In genomic region chr21:27406297-27407009, GRCh38 we compare ENCODE assay signal across 23 cellular contexts.
DNase-seq lines count a peak whose midpoint lies in the region; ATAC-seq, FAIRE-seq and TF ChIP-seq lines count a peak whose summit lies in the region.
"Had no signal": no experiment of that assay in that cellular context is flagged by ENCODE, and none has a peak within 500 bp of the region (broad histone marks: within the 10 kb centered on the region; RNA-seq: fewer than 3 reads in every experiment).

No MANE protein-coding gene starts in this region.

- H3K4me1 Mint-ChIP-seq in stimulated activated effector memory CD8-positive, alpha-beta T cell treated with anti-CD3 and anti-CD28 coated beads, Interleukin-12 subunit alpha, Interleukin-12 subunit beta, amount 100 ng/mL, for 72 hours, result no peaks in the 10 kb centered on the region
- H3K4me1 Mint-ChIP-seq: CD4-positive, alpha-beta memory T cell had no signal

- DNase-seq in Right ventricle myocardium inferior (ENCODE audit: missing footprints), result no peak
- no peak for DNase-seq in cardiac septum (ENCODE audit: low spot score)
- DNase-seq in fibroblast of the aortic adventitia (ENCODE audit: low read depth), result peak; percentile 85
- peak; percentile 7 for DNase-seq in medulla oblongata (ENCODE audit: extremely low spot score)
- DNase-seq in urothelium cell line (ENCODE audit: low spot score), result no peak
- no peak for DNase-seq in stimulated activated effector memory CD8-positive, alpha-beta T cell treated with anti-CD3 and anti-CD28 coated beads, Interleukin-12 subunit alpha, Interleukin-12 subunit beta, amount 100 ng/mL, for 72 hours (ENCODE audit: low spot score in 2 of 2)
- DNase-seq in NCI-H2171 treated with DMSO at 0.1 percent for 48 hours (lab: John Stamatoyannopoulos, UW), result no peak
- DNase-seq: 8988T; activated gamma-delta T cell treated with Interleukin-2 at 50 U/mL for 16 hours; brain microvascular endothelial cell; CD4-positive, alpha-beta memory T cell; DND-41; effector CD8-positive, alpha-beta T cell; glutamatergic neuron; KBM-7; kidney; NCI-H1436; NCI-H510A treated with DMSO at 0.1 percent for 48 hours; PC-3; testis; WERI-Rb-1 had no signal

- H3K4me3 Mint-ChIP-seq in stimulated activated effector memory CD8-positive, alpha-beta T cell treated with anti-CD3 and anti-CD28 coated beads, Interleukin-12 subunit alpha, Interleukin-12 subunit beta, amount 100 ng/mL, for 72 hours, result no peak overlapping the region
- H3K4me3 Mint-ChIP-seq: CD4-positive, alpha-beta memory T cell had no signal

- intact Hi-C loops in Right ventricle myocardium inferior (cut with DNase I), result no loop called here
- intact Hi-C loops in cardiac septum (cut with DNase I), result no loop called here

- no peak overlapping the region for H3K4me3 ChIP-seq in fibroblast of the aortic adventitia (ENCODE audit: low read depth, low read length)
- H3K4me3 ChIP-seq: testis had no signal

- TF ChIP-seq CTCF in fibroblast of the aortic adventitia (IDR thresholded peaks at IDR 0.05; ENCODE audit: insufficient read depth, low read length), result no peak

- peak; percentile 72 for FAIRE-seq in urothelium cell line (lab: Jason Lieb, UNC)
- FAIRE-seq: kidney had no signal

- ATAC-seq in Right ventricle myocardium inferior, result peak; percentile 84
- ATAC-seq in stimulated activated effector memory CD8-positive, alpha-beta T cell treated with anti-CD3 and anti-CD28 coated beads, Interleukin-12 subunit alpha, Interleukin-12 subunit beta, amount 100 ng/mL, for 72 hours, result no peak
- no peak for ATAC-seq in GM21381 (IDR thresholded peaks at IDR 0.05; ENCODE audit: unreplicated experiment)
- ATAC-seq: PC-3 had no signal

- no peaks in the 10 kb centered on the region for H3K36me3 Mint-ChIP-seq in stimulated activated effector memory CD8-positive, alpha-beta T cell treated with anti-CD3 and anti-CD28 coated beads, Interleukin-12 subunit alpha, Interleukin-12 subunit beta, amount 100 ng/mL, for 72 hours
- H3K36me3 Mint-ChIP-seq: CD4-positive, alpha-beta memory T cell had no signal

- H3K9me3 Mint-ChIP-seq in stimulated activated effector memory CD8-positive, alpha-beta T cell treated with anti-CD3 and anti-CD28 coated beads, Interleukin-12 subunit alpha, Interleukin-12 subunit beta, amount 100 ng/mL, for 72 hours, result peaks cover 2% of the 10 kb centered on the region

- no peak overlapping the region for H3K27ac Mint-ChIP-seq in stimulated activated effector memory CD8-positive, alpha-beta T cell treated with anti-CD3 and anti-CD28 coated beads, Interleukin-12 subunit alpha, Interleukin-12 subunit beta, amount 100 ng/mL, for 72 hours
- H3K27ac Mint-ChIP-seq: CD4-positive, alpha-beta memory T cell; progenitor cell of endocrine pancreas had no signal

Comparison
In these comparisons a context has a peak if more than half of its experiments do, and no peak if none do; other contexts are left out.
1. DNase-seq: peak in fibroblast of the aortic adventitia (single experiment) and medulla oblongata (single experiment); none in Right ventricle myocardium inferior (single experiment), cardiac septum (single experiment), urothelium cell line (single experiment), stimulated activated effector memory CD8-positive, alpha-beta T cell treated with anti-CD3 and anti-CD28 coated beads, Interleukin-12 subunit alpha, Interleukin-12 subunit beta, amount 100 ng/mL, for 72 hours (0 of 2) and NCI-H2171 treated with DMSO at 0.1 percent for 48 hours (single experiment).